13 cellular contexts compared by ENCODE assay signal in the genomic region with DNA sequence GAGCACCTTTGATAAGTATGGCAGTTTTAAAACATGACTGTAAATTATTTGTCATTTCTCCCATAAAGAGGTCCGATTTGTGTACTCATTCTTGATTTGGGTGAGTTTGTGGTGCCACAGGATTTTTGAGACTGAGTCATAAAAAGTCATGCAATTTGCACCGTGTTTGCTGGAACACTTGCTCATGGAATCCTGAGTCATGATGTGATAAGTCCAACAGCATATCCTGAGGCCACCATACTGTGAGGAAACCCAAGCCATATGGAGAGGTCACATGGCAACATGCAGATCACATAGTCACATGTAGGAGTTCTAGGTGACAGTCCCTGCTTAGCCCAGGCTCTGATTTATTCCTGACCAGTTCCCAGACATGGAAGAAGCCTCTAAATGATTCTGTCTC. TPM values are rescaled to one million over a fixed set of nuclear protein-coding genes. Genes with fewer than 3 reads are reported as not detected.
DNase-seq lines count a peak whose midpoint lies in the region; ATAC-seq and TF ChIP-seq lines count a peak whose summit lies in the region.
"Had no signal": no experiment of that assay in that cellular context is flagged by ENCODE, and none has a peak within 500 bp of the region (broad histone marks: within the 10 kb centered on the region; RNA-seq: fewer than 3 reads in every experiment).

No MANE protein-coding gene starts in this region.

- H3K27ac ChIP-seq in GM23248: peak overlapping the region; percentile 70
- H3K27ac ChIP-seq in Panc1 (ENCODE audit: low read length): no peak overlapping the region
- peak overlapping the region; percentile 45 for H3K27ac ChIP-seq in epithelial cell of prostate
- H3K27ac ChIP-seq in WERI-Rb-1: no peak overlapping the region

- H3K9me2 ChIP-seq in GM23248 (ENCODE audit: insufficient read depth): no peaks in the 10 kb centered on the region

- H3K36me3 ChIP-seq in GM23248 (ENCODE audit: low read depth) (no peaks in the 10 kb centered on the region), Panc1 (ENCODE audit: control insufficient read depth, insufficient read depth, low read length) (no peaks in the 10 kb centered on the region), WERI-Rb-1 (no peaks in the 10 kb centered on the region)

- POLR2A ChIA-PET in Panc1 (lab: Charles Lee): no interaction called here

- 0% methylated on average over 2 of the region's 2 CpGs for WGBS in GM23248 (ENCODE audit: low coverage in 1 of 2, low lambda C conversion rate in 2 of 2, missing lambda C conversion rate in 2 of 2), 2 experiments

- 0 out of 2 replicates have a peak overlapping the region, but pooled peaks have one; percentile 1 for H3K4me3 ChIP-seq in GM23248
- no peak overlapping the region for H3K4me3 ChIP-seq in Panc1 (ENCODE audit: low read depth in 2 of 2, low read length in 2 of 2)
- H3K4me3 ChIP-seq in skeletal muscle cell (ENCODE audit: low read depth, low read length): no peak overlapping the region
- no peak overlapping the region for H3K4me3 ChIP-seq in WERI-Rb-1 (ENCODE audit: low read depth, low read length)

- H3K27me3 ChIP-seq in GM23248 (replicated peaks; ENCODE audit: insufficient read depth) (no peaks in the 10 kb centered on the region), Panc1 (ENCODE audit: control insufficient read depth, insufficient read depth, low read length) (no peaks in the 10 kb centered on the region), WERI-Rb-1 (ENCODE audit: insufficient read depth, low read depth, severe bottlenecking) (no peaks in the 10 kb centered on the region)

- H3K4me1 ChIP-seq in GM23248 (ENCODE audit: insufficient read depth): peaks cover 39% of the 10 kb centered on the region
- no peaks in the 10 kb centered on the region for H3K4me1 ChIP-seq in Panc1 (ENCODE audit: control insufficient read depth, insufficient read depth, low read length)

- no peak for TF ChIP-seq CTCF in Panc1 (IDR thresholded peaks at IDR 0.05)
- no peak for TF ChIP-seq CTCF in WERI-Rb-1 (IDR thresholded peaks at IDR 0.05; ENCODE audit: low read depth, low read length)

- H3K9me3 ChIP-seq in GM23248 (ENCODE audit: low read depth) (no peaks in the 10 kb centered on the region), Panc1 (ENCODE audit: control insufficient read depth, insufficient read depth, low read depth, low read length) (no peaks in the 10 kb centered on the region), WERI-Rb-1 (ENCODE audit: severe bottlenecking) (no peaks in the 10 kb centered on the region)

- no peaks in the 10 kb centered on the region for H4K20me1 ChIP-seq in GM23248 (ENCODE audit: insufficient read depth)

- DNase-seq in GM23248: peak; percentile 97
- DNase-seq in Panc1 (ENCODE audit: low read depth, low spot score): peak; percentile 32
- DNase-seq in epithelial cell of prostate (ENCODE audit: low read depth, low spot score): peak; percentile 83
- DNase-seq in skeletal muscle cell (ENCODE audit: low read depth): peak; percentile 66
- no peak for DNase-seq in WERI-Rb-1
- no peak for DNase-seq in NCI-H345 (lab: John Stamatoyannopoulos, UW)
- DNase-seq: activated CD8-positive, alpha-beta memory T cell treated with anti-CD3 and anti-CD28 coated beads, Interleukin-2, amount 50 U/mL, for 4 hours; activated naive CD8-positive, alpha-beta T cell treated with anti-CD3 and anti-CD28 coated beads, Interleukin-2, amount 10 ng/mL, durations not matched to agents 7 days and 5 days; DMS 273 treated with DMSO at 0.1 percent for 48 hours; effector memory CD4-positive, alpha-beta T cell; Right ventricle myocardium superior; substantia nigra had no signal

- H3F3A ChIP-seq in GM23248 (ENCODE audit: insufficient read depth): peaks cover 45% of the 10 kb centered on the region

- CTCF ChIA-PET in Panc1 (lab: Charles Lee): no interaction called here

- H3K4me2 ChIP-seq in GM23248 (ENCODE audit: unreplicated experiment): peak overlapping the region; percentile 44

- peak overlapping the region; percentile 10; the same call in 1 of the 2 replicates for H3K9ac ChIP-seq in GM23248

- no TSS peak for BruUV-seq in Panc1 (replicated peaks; lab: Mats Ljungman, UMichigan)

- no peak overlapping the region for H2AFZ ChIP-seq in GM23248

- H3K79me2 ChIP-seq in GM23248 (ENCODE audit: insufficient read depth): no peaks in the 10 kb centered on the region

- ATAC-seq in Panc1: no peak
- ATAC-seq in GM19397 (IDR thresholded peaks at IDR 0.05; ENCODE audit: unreplicated experiment): no peak

- intact Hi-C loops in Panc1 (cut with micrococcal nuclease; ENCODE audit: unreplicated experiment): no loop called here

- in situ Hi-C loops in GM23248 (cut with MboI) (no loop called here), Panc1 (cut with HindIII; ENCODE audit: low pct_unique_long_range_greater_than_20kb, low sequenced_read_pairs) (no loop called here)

RNA-seq across cellular contexts. Expression of gene PRRX1, which starts 40.8 kb away (rescaled TPM):
- 179 and 191 TPM in 2 replicates for total RNA-seq in GM23248 (2014; rRNA removed; shearing (Covaris generic))
- polyA plus RNA-seq in GM23248 (2016; fragmentation: Nextera tagmentation; extraction: Ambion mirVana): 38.8 and 40.1 TPM in 2 replicates
- 0.69 TPM for total RNA-seq in Panc1 (2021; ENCODE audit: unreplicated experiment)
- polyA plus RNA-seq in Panc1 (2012; ENCODE audit: insufficient read length): 0.18 TPM
- total RNA-seq: activated naive CD8-positive, alpha-beta T cell treated with anti-CD3 and anti-CD28 coated beads, Interleukin-2, amount 10 ng/mL, durations not matched to agents 7 days and 5 days had no signal

Comparison
In these comparisons a context has a peak if more than half of its experiments do, and no peak if none do; other contexts are left out.
1. DNase-seq: peak in GM23248 (single experiment), Panc1 (single experiment), epithelial cell of prostate (single experiment) and skeletal muscle cell (single experiment); none in WERI-Rb-1 (single experiment) and NCI-H345 (single experiment).
2. H3K27ac ChIP-seq: peak in GM23248 (single experiment) and epithelial cell of prostate (single experiment); none in Panc1 (single experiment) and WERI-Rb-1 (single experiment).
3. RNA of gene PRRX1, which starts 40.8 kb away (total RNA-seq): 179 to 191 TPM in GM23248; 0.69 TPM in Panc1 (single experiment); every median in the first group is over 100 times any median in the second.